Comparison of ENCODE assay signal across 8 cellular contexts in genomic region chr1:8878448-8879347, GRCh38. TPM values are rescaled to one million over a fixed set of nuclear protein-coding genes. Genes with fewer than 3 reads are reported as not detected.
DNase-seq lines count a peak whose midpoint lies in the region; ATAC-seq and TF ChIP-seq lines count a peak whose summit lies in the region.

ENO1 (minus strand) TSS chr1:8878686; CDS start chr1:8874908, 3,778 bp downstream.

- H3K27ac ChIP-seq in GM23248 (peak within 1 kb of the TSS; percentile 94), Karpas-422 (ENCODE audit: low read length) (peak within 1 kb of the TSS; percentile 87), fibroblast of lung (ENCODE audit: insufficient read depth, low read length) (peak within 1 kb of the TSS; percentile 97)

- TF ChIP-seq CTCF in fibroblast of lung (conservative IDR thresholded peaks at IDR 0.05 in 1 of 2, IDR thresholded peaks at IDR 0.05 in 1 of 2; ENCODE audit: low read depth in 1 of 2, low read length in 2 of 2) = no peak
- no peak for TF ChIP-seq CTCF in natural killer cell (IDR thresholded peaks at IDR 0.05)

- H3K9ac ChIP-seq in GM23248 (peak within 1 kb of the TSS; percentile 98), Karpas-422 (ENCODE audit: low read length) (peak within 1 kb of the TSS; percentile 99), fibroblast of lung (ENCODE audit: insufficient read depth, low read length) (peak within 1 kb of the TSS; percentile 97)

- no peaks in the 10 kb centered on the region for H3K9me3 Mint-ChIP-seq in activated T-helper 17 cell treated with anti-CD3 and anti-CD28 coated beads, Interleukin-2, amount 50 U/mL, for 72 hours
- H3K9me3 Mint-ChIP-seq in natural killer cell = no peaks in the 10 kb centered on the region

- H2AFZ ChIP-seq in GM23248 (peak within 1 kb of the TSS; percentile 12), Karpas-422 (ENCODE audit: low read length) (peak within 1 kb of the TSS; percentile 64; the same call in 1 of the 2 replicates), fibroblast of lung (ENCODE audit: low read length) (peak within 1 kb of the TSS; percentile 39)

- H3K4me1 Mint-ChIP-seq in activated T-helper 17 cell treated with anti-CD3 and anti-CD28 coated beads, Interleukin-2, amount 50 U/mL, for 72 hours = peaks cover 15% of the 10 kb centered on the region
- peaks cover 46 to 53% of the 10 kb centered on the region in 2 donors for H3K4me1 Mint-ChIP-seq in natural killer cell

- H3K36me3 ChIP-seq in GM23248 (ENCODE audit: low read depth) (peaks cover 35% of the 10 kb centered on the region), Karpas-422 (ENCODE audit: insufficient read depth, low read length) (peaks cover 38% of the 10 kb centered on the region), fibroblast of lung (ENCODE audit: control insufficient read depth, insufficient read depth, low read length) (peaks cover 4% of the 10 kb centered on the region)

- ATAC-seq in activated T-helper 17 cell treated with anti-CD3 and anti-CD28 coated beads, Interleukin-2, amount 50 U/mL, for 72 hours (replicated peaks) = peak; percentile 72
- ATAC-seq in natural killer cell = peak; percentile 82 to 95 (median 87)

- H3K9me2 ChIP-seq in GM23248 (ENCODE audit: insufficient read depth) (no peaks in the 10 kb centered on the region), Karpas-422 (replicated peaks; ENCODE audit: insufficient read depth, low read length) (no peaks in the 10 kb centered on the region)

- peak; percentile 96 for DNase-seq in EH (ENCODE audit: low read depth)
- peak; percentile 99 for DNase-seq in GM23248
- peak; percentile 99 for DNase-seq in Karpas-422
- peak; percentile 96 for DNase-seq in RPMI7951 (ENCODE audit: low read depth)
- DNase-seq in fibroblast of lung (ENCODE audit: low read depth in 2 of 2) = peak; percentile 97 to 98
- DNase-seq in natural killer cell = peak; percentile 100
- DNase-seq in stimulated activated naive CD4-positive, alpha-beta T cell (lab: John Stamatoyannopoulos, UW) = peak; percentile 96 to 99 (median 98)

- H3K36me3 Mint-ChIP-seq in activated T-helper 17 cell treated with anti-CD3 and anti-CD28 coated beads, Interleukin-2, amount 50 U/mL, for 72 hours (ENCODE audit: low read depth) = peaks cover 67% of the 10 kb centered on the region
- no peaks in the 10 kb centered on the region for H3K36me3 Mint-ChIP-seq in natural killer cell

- H3K27ac Mint-ChIP-seq in activated T-helper 17 cell treated with anti-CD3 and anti-CD28 coated beads, Interleukin-2, amount 50 U/mL, for 72 hours = peak within 1 kb of the TSS; percentile 98
- H3K27ac Mint-ChIP-seq in natural killer cell = peak within 1 kb of the TSS; percentile 95 to 96

- WGBS in GM23248 (ENCODE audit: low coverage in 1 of 2, low lambda C conversion rate in 2 of 2, missing lambda C conversion rate in 2 of 2), 2 experiments = 0 to 1% methylated on average over 66 to 72 of the region's 103 CpGs

- H4K20me1 ChIP-seq in GM23248 (ENCODE audit: insufficient read depth) (peaks cover 19% of the 10 kb centered on the region; the same call in 1 of the 2 replicates), Karpas-422 (ENCODE audit: insufficient read depth, low read depth, low read length) (peaks cover 37% of the 10 kb centered on the region), fibroblast of lung (ENCODE audit: control insufficient read depth, extremely low read depth, insufficient read depth, low read length) (no peaks in the 10 kb centered on the region)

- H3K9me3 ChIP-seq in GM23248 (ENCODE audit: low read depth) = no peaks in the 10 kb centered on the region
- H3K9me3 ChIP-seq in Karpas-422 (ENCODE audit: low read length) = no peaks in the 10 kb centered on the region
- H3K9me3 ChIP-seq in fibroblast of lung (ENCODE audit: control insufficient read depth, insufficient read depth, low read depth, low read length) = no peaks in the 10 kb centered on the region

- peak within 1 kb of the TSS; percentile 81 for H3K4me2 ChIP-seq in GM23248 (ENCODE audit: unreplicated experiment)
- peak within 1 kb of the TSS; percentile 71 for H3K4me2 ChIP-seq in Karpas-422 (ENCODE audit: low read depth, low read length, poor library complexity, severe bottlenecking)
- H3K4me2 ChIP-seq in fibroblast of lung (ENCODE audit: extremely low read depth, insufficient read depth, low read length) = peak within 1 kb of the TSS; percentile 60

- in situ Hi-C loops in GM23248 (cut with MboI) = no loop called here

- intact Hi-C loops in natural killer cell (cut with micrococcal nuclease) = loop anchor here (2.0 to 10.0 kb wide), 3 partner anchors 20 to 1036 kb away; partner anchors contain the start of genes CTNNBIP1 and RERE

- peaks cover 53% of the 10 kb centered on the region for H3F3A ChIP-seq in GM23248 (ENCODE audit: insufficient read depth)

- peaks cover 44% of the 10 kb centered on the region for H3K4me1 ChIP-seq in GM23248 (ENCODE audit: insufficient read depth)
- peaks cover 47% of the 10 kb centered on the region for H3K4me1 ChIP-seq in Karpas-422 (ENCODE audit: low read length)
- peaks cover 15% of the 10 kb centered on the region for H3K4me1 ChIP-seq in fibroblast of lung (ENCODE audit: control insufficient read depth, extremely low read depth, insufficient read depth, low read length)

- H3K27me3 ChIP-seq in GM23248 (replicated peaks; ENCODE audit: insufficient read depth) = no peaks in the 10 kb centered on the region
- H3K27me3 ChIP-seq in Karpas-422 (ENCODE audit: low read length) = no peaks in the 10 kb centered on the region
- H3K27me3 ChIP-seq in fibroblast of lung (ENCODE audit: control insufficient read depth, insufficient read depth, low read length) = no peaks in the 10 kb centered on the region

- H3K79me2 ChIP-seq in GM23248 (ENCODE audit: insufficient read depth) (peaks cover 44% of the 10 kb centered on the region), Karpas-422 (ENCODE audit: low read length) (peaks cover 46% of the 10 kb centered on the region), fibroblast of lung (ENCODE audit: control insufficient read depth, insufficient read depth, low read length) (peaks cover 44% of the 10 kb centered on the region)

- H3K4me3 Mint-ChIP-seq in activated T-helper 17 cell treated with anti-CD3 and anti-CD28 coated beads, Interleukin-2, amount 50 U/mL, for 72 hours = peak within 1 kb of the TSS; percentile 89
- peak within 1 kb of the TSS; percentile 94 for H3K4me3 Mint-ChIP-seq in natural killer cell

- H3K4me3 ChIP-seq in GM23248 = peak within 1 kb of the TSS; percentile 85
- peak within 1 kb of the TSS; percentile 94 for H3K4me3 ChIP-seq in Karpas-422 (ENCODE audit: low read length)
- H3K4me3 ChIP-seq in fibroblast of lung (replicated peaks in 1 of 4; ENCODE audit: control extremely low read depth in 1 of 4, insufficient read depth in 1 of 4, low read depth in 3 of 4, low read length in 4 of 4) = peak within 1 kb of the TSS; percentile 76 to 94 (median 87)

- no peaks in the 10 kb centered on the region for H3K27me3 Mint-ChIP-seq in activated T-helper 17 cell treated with anti-CD3 and anti-CD28 coated beads, Interleukin-2, amount 50 U/mL, for 72 hours
- H3K27me3 Mint-ChIP-seq in natural killer cell (ENCODE audit: low read depth in 2 of 2) = no peaks in the 10 kb centered on the region

RNA-seq across cellular contexts. Expression of gene ENO1, which starts in this region (rescaled TPM):
- total RNA-seq in GM23248 (2014; rRNA removed; shearing (Covaris generic)) = 1,781 and 2,185 TPM in 2 replicates
- 2,304 and 2,417 TPM in 2 replicates for polyA plus RNA-seq in GM23248 (2016; fragmentation: Nextera tagmentation; extraction: Ambion mirVana)
- 1,044 and 1,347 TPM in 2 replicates for total RNA-seq in Karpas-422 (2014; rRNA removed; shearing (Covaris generic); ENCODE audit: low replicate concordance)
- total RNA-seq in RPMI7951 (2014; rRNA removed; shearing (Covaris generic)) = 4,200 and 4,316 TPM in 2 replicates
- 1,000 to 10,000 TPM; 3,460 to 3,623 TPM for total RNA-seq in activated T-helper 17 cell treated with anti-CD3 and anti-CD28 coated beads, Interleukin-2, amount 50 U/mL, for 72 hours
- 963 and 971 TPM in 2 replicates for total RNA-seq in fibroblast of lung
- 1,177 and 1,629 TPM in 2 replicates for polyA plus RNA-seq in fibroblast of lung
- 1,392 and 2,021 TPM in 2 replicates for polyA plus RNA-seq in fibroblast of lung (2012)
- polyA minus RNA-seq in fibroblast of lung (ENCODE audit: low replicate concordance) = 1,769 and 2,224 TPM in 2 replicates
- 100 to 1,000 TPM; 254 to 299 (median 266) TPM for total RNA-seq in natural killer cell

Comparison
In these comparisons a context has a peak if more than half of its experiments do, and no peak if none do; other contexts are left out.
1. Peak in every context shown above with its lines: DNase-seq, ATAC-seq, H3K4me3 ChIP-seq and H3K27ac ChIP-seq.
2. H2AFZ ChIP-seq: peak in every context shown above with its lines; median percentile 64 in Karpas-422; 39 in fibroblast of lung; 12 in GM23248.